13 cellular contexts compared by ENCODE assay signal in genomic region chr11:64849600-64850356, GRCh38. TPM values are rescaled to one million over a fixed set of nuclear protein-coding genes. Genes with fewer than 3 reads are reported as not detected.
DNase-seq lines count a peak whose midpoint lies in the region; ATAC-seq and TF ChIP-seq lines count a peak whose summit lies in the region.
"Had no signal": no experiment of that assay in that cellular context is flagged by ENCODE, and none has a peak within 500 bp of the region (broad histone marks: within the 10 kb centered on the region; RNA-seq: fewer than 3 reads in every experiment).

No MANE protein-coding gene starts in this region.

- H3K36me3 ChIP-seq in SU-DHL-6 (ENCODE audit: low read length) (peaks cover 3% of the 10 kb centered on the region; the same call in 1 of the 2 replicates), subcutaneous abdominal adipose tissue (ENCODE audit: control insufficient read depth in 5 of 5, insufficient read depth in 5 of 5, low read length in 5 of 5) (peaks cover 0 to 33% (median 25%) of the 10 kb centered on the region in 5 donors), body of pancreas (replicated peaks in 1 of 2; ENCODE audit: insufficient read depth in 1 of 2, low read depth in 2 of 2) (no peaks in the 10 kb centered on the region)

- no peaks in the 10 kb centered on the region for H4K20me1 ChIP-seq in SU-DHL-6 (ENCODE audit: low read depth, low read length)

- no peak overlapping the region for H2AFZ ChIP-seq in SU-DHL-6 (ENCODE audit: low read depth, low read length, severe bottlenecking)

- peaks cover 59% of the 10 kb centered on the region for H3K4me1 Mint-ChIP-seq in activated CD4-positive, alpha-beta T cell treated with anti-CD3 and anti-CD28 coated beads, Interleukin-2, amount 10 ng/mL, durations not matched to agents 24 days and 14 days

- H3K4me2 ChIP-seq in SU-DHL-6 (ENCODE audit: low read depth, low read length, poor library complexity, severe bottlenecking): peak overlapping the region; percentile 94

- no peak for TF ChIP-seq POLR2A in body of pancreas (IDR thresholded peaks at IDR 0.05)

- H3K79me2 ChIP-seq in SU-DHL-6 (ENCODE audit: insufficient read depth, low read length): no peaks in the 10 kb centered on the region

- no peak overlapping the region for H3K4me3 ChIP-seq in SU-DHL-6 (ENCODE audit: insufficient read depth, low read length, poor library complexity, severe bottlenecking)
- H3K4me3 ChIP-seq in subcutaneous abdominal adipose tissue (ENCODE audit: low read depth in 1 of 5, low read length in 5 of 5): no peak overlapping the region
- no peak overlapping the region for H3K4me3 ChIP-seq in body of pancreas

- intact Hi-C loops in activated CD4-positive, alpha-beta T cell treated with anti-CD3 and anti-CD28 coated beads, Interleukin-2, amount 10 ng/mL, durations not matched to agents 24 days and 14 days (cut with micrococcal nuclease): loop anchor here (2.0 kb wide), 2 partner anchors 15 to 29 kb away; partner anchors contain the start of gene EHD1
- intact Hi-C loops in left cardiac atrium (cut with DNase I) (loop anchor here in 1 of 2 donors (10.0 kb wide), 1 partner anchor 65 kb away; no protein-coding TSS in a partner anchor), body of pancreas (cut with DNase I) (loop anchor here (5.0 kb wide), 1 partner anchor 48 kb away; no protein-coding TSS in a partner anchor)

- peaks cover 80% of the 10 kb centered on the region for H3F3A ChIP-seq in SU-DHL-6 (ENCODE audit: insufficient read depth)

- WGBS in body of pancreas, 2 donors: 86 to 89% methylated on average over 15 to 16 of the region's 19 CpGs

- H3K27me3 ChIP-seq in SU-DHL-6 (ENCODE audit: low read length) (no peaks in the 10 kb centered on the region), subcutaneous abdominal adipose tissue (ENCODE audit: control insufficient read depth in 5 of 5, insufficient read depth in 4 of 5, low read length in 5 of 5) (no peaks in the 10 kb centered on the region), body of pancreas (no peaks in the 10 kb centered on the region)

- no peak overlapping the region for H3K4me3 Mint-ChIP-seq in activated CD4-positive, alpha-beta T cell treated with anti-CD3 and anti-CD28 coated beads, Interleukin-2, amount 10 ng/mL, durations not matched to agents 24 days and 14 days
- H3K4me3 Mint-ChIP-seq: H9; stimulated activated naive CD8-positive, alpha-beta T cell treated with anti-CD3 and anti-CD28 coated beads, Interleukin-15, amount 100 ng/mL, for 72 hours; WTC11 had no signal

- no peaks in the 10 kb centered on the region for H3K9me2 ChIP-seq in SU-DHL-6 (replicated peaks; ENCODE audit: insufficient read depth, low read length)

- H3K4me1 ChIP-seq in subcutaneous abdominal adipose tissue (ENCODE audit: control insufficient read depth in 5 of 5, insufficient read depth in 5 of 5, low read length in 5 of 5) (peaks cover 16 to 77% (median 67%) of the 10 kb centered on the region in 5 donors), body of pancreas (peaks cover 42% of the 10 kb centered on the region)

- H3K27ac Mint-ChIP-seq in activated CD4-positive, alpha-beta T cell treated with anti-CD3 and anti-CD28 coated beads, Interleukin-2, amount 10 ng/mL, durations not matched to agents 24 days and 14 days: peak overlapping the region; percentile 20
- H3K27ac Mint-ChIP-seq: H9 had no signal

- peak; percentile 13 to 15 for ATAC-seq in left cardiac atrium
- ATAC-seq in body of pancreas: no peak

- peak overlapping the region; percentile 67 for H3K9ac ChIP-seq in SU-DHL-6 (ENCODE audit: low read length)
- H3K9ac ChIP-seq in subcutaneous abdominal adipose tissue (ENCODE audit: low read length in 5 of 5): peak overlapping the region in 1 of 5 donors; percentile 47

- H3K27me3 Mint-ChIP-seq in activated CD4-positive, alpha-beta T cell treated with anti-CD3 and anti-CD28 coated beads, Interleukin-2, amount 10 ng/mL, durations not matched to agents 24 days and 14 days: no peaks in the 10 kb centered on the region
- H3K27me3 Mint-ChIP-seq: stimulated activated naive CD8-positive, alpha-beta T cell treated with anti-CD3 and anti-CD28 coated beads, Interleukin-15, amount 100 ng/mL, for 72 hours had no signal

- no peaks in the 10 kb centered on the region for H3K9me3 Mint-ChIP-seq in activated CD4-positive, alpha-beta T cell treated with anti-CD3 and anti-CD28 coated beads, Interleukin-2, amount 10 ng/mL, durations not matched to agents 24 days and 14 days
- H3K9me3 Mint-ChIP-seq: H9; stimulated activated naive CD8-positive, alpha-beta T cell treated with anti-CD3 and anti-CD28 coated beads, Interleukin-15, amount 100 ng/mL, for 72 hours; WTC11 had no signal

- TF ChIP-seq CTCF in SU-DHL-6 (IDR thresholded peaks at IDR 0.05; ENCODE audit: insufficient read depth, low read length, poor library complexity, severe bottlenecking) (no peak), body of pancreas (IDR thresholded peaks at IDR 0.05) (no peak)

- H3K27ac ChIP-seq in SU-DHL-6 (ENCODE audit: low read depth, low read length): peak overlapping the region; percentile 100
- H3K27ac ChIP-seq in subcutaneous abdominal adipose tissue (ENCODE audit: low read depth, low read length): peak overlapping the region; percentile 62
- H3K27ac ChIP-seq in body of pancreas: peak overlapping the region in 2 of 4 donors; percentile 58 to 68

- H3K9me3 ChIP-seq in SU-DHL-6 (ENCODE audit: insufficient read depth, low read length) (no peaks in the 10 kb centered on the region), subcutaneous abdominal adipose tissue (ENCODE audit: control insufficient read depth in 5 of 5, low read length in 5 of 5) (no peaks in the 10 kb centered on the region), body of pancreas (no peaks in the 10 kb centered on the region)

- H3K36me3 Mint-ChIP-seq in activated CD4-positive, alpha-beta T cell treated with anti-CD3 and anti-CD28 coated beads, Interleukin-2, amount 10 ng/mL, durations not matched to agents 24 days and 14 days (ENCODE audit: low read depth): peaks cover 23% of the 10 kb centered on the region
- H3K36me3 Mint-ChIP-seq: WTC11 had no signal

- DNase-seq in activated CD4-positive, alpha-beta T cell treated with anti-CD3 and anti-CD28 coated beads, Interleukin-2, amount 10 ng/mL, durations not matched to agents 24 days and 14 days: no peak
- DNase-seq in activated CD4-positive, alpha-beta T cell treated with anti-CD3 and anti-CD28 coated beads for 48 hours: no peak
- DNase-seq in left cardiac atrium (peak; percentile 52), NCI-H526 (lab: John Stamatoyannopoulos, UW) (no peak), body of pancreas (no peak), NCI-H1930 (lab: John Stamatoyannopoulos, UW) (no peak)
- DNase-seq: NCI-H526 treated with DMSO at 0.1 percent for 48 hours, retina had no signal

RNA-seq across cellular contexts. Expression of gene CDC42BPG, which starts 5.3 kb away (rescaled TPM):
- total RNA-seq in activated CD4-positive, alpha-beta T cell treated with anti-CD3 and anti-CD28 coated beads, Interleukin-2, amount 10 ng/mL, durations not matched to agents 24 days and 14 days: 0.05 TPM in 2 replicates
- total RNA-seq in left cardiac atrium: under 1 TPM; 0.55 to 0.65 TPM
- total RNA-seq in body of pancreas: 10 to 100 TPM; 13.5 to 18.9 TPM

RNA-seq across cellular contexts. Expression of gene EHD1, which starts 28.6 kb away (rescaled TPM):
- total RNA-seq in activated CD4-positive, alpha-beta T cell treated with anti-CD3 and anti-CD28 coated beads, Interleukin-2, amount 10 ng/mL, durations not matched to agents 24 days and 14 days: 93.0 and 101 TPM in 2 replicates
- total RNA-seq in left cardiac atrium: 10 to 100 TPM; 36.6 to 43.1 TPM
- 10 to 100 TPM; 18.7 to 45.2 TPM for total RNA-seq in body of pancreas

RNA-seq across cellular contexts. Expression of gene MEN1, which starts 39.4 kb away (rescaled TPM):
- total RNA-seq in activated CD4-positive, alpha-beta T cell treated with anti-CD3 and anti-CD28 coated beads, Interleukin-2, amount 10 ng/mL, durations not matched to agents 24 days and 14 days: 36.7 and 39.1 TPM in 2 replicates
- total RNA-seq in left cardiac atrium: 10 to 100 TPM in 1 of 2 donors, 1 to 10 TPM in 1; 9.0 to 12.3 TPM
- 10 to 100 TPM; 18.8 to 18.9 TPM for total RNA-seq in body of pancreas

RNA-seq across cellular contexts. Expression of gene MAP4K2, which starts 46.8 kb away (rescaled TPM):
- total RNA-seq in activated CD4-positive, alpha-beta T cell treated with anti-CD3 and anti-CD28 coated beads, Interleukin-2, amount 10 ng/mL, durations not matched to agents 24 days and 14 days: 63.5 and 67.3 TPM in 2 replicates
- total RNA-seq in left cardiac atrium: 10 to 100 TPM in 1 of 2 donors, 1 to 10 TPM in 1; 10.0 to 10.4 TPM
- total RNA-seq in body of pancreas: 10 to 100 TPM; 10.4 to 18.1 TPM

Comparison
In these comparisons a context has a peak if more than half of its experiments do, and no peak if none do; other contexts are left out.
1. RNA of gene CDC42BPG, which starts 5.3 kb away (total RNA-seq): 13.5 to 18.9 TPM in body of pancreas; 0.55 to 0.65 TPM in left cardiac atrium and 0.05 TPM in activated CD4-positive, alpha-beta T cell treated with anti-CD3 and anti-CD28 coated beads, Interleukin-2, amount 10 ng/mL, durations not matched to agents 24 days and 14 days; every median in the first group is over 4 times any median in the second.